In the genomic region with DNA sequence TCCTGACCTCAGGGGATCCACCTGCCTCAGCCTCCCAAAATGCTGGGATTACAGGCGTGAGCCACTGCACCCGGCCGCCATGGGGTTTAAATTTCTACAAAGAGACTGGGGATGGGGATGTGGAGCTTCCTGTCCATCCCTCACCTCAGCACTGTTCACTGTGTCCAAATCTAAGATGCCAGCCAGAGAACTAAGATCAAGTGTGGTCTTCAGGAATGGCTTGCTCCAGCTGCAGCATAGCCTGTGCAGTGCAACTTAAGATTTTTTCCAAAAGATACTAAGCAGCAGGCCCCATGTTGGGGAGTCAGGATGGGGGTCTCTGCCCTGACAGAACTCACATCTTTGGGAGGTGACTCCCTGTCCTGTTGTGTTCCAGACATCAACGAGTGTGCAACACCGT, we compare ENCODE assay signal across 16 cellular contexts.
"Had no signal": no experiment of that assay in that cellular context is flagged by ENCODE, and none has a peak within 500 bp of the region (broad histone marks: within the 10 kb centered on the region; RNA-seq: fewer than 3 reads in every experiment).

No MANE protein-coding gene starts in this region.

- H3K4me3 ChIP-seq: ascending aorta, lung, psoas muscle, spleen, suprapubic skin had no signal

- H3K9me3 Mint-ChIP-seq: activated T-cell treated with anti-CD3 and anti-CD28 coated beads, Interleukin-2, amount 50 U/mL, for 4 hours; naive B cell; type B pancreatic cell had no signal

- H3K27me3 ChIP-seq: ascending aorta, foreskin keratinocyte, spleen, suprapubic skin had no signal

- H3K27me3 Mint-ChIP-seq: naive B cell, type B pancreatic cell had no signal

- H3K4me3 Mint-ChIP-seq: activated T-cell treated with anti-CD3 and anti-CD28 coated beads, Interleukin-2, amount 50 U/mL, for 4 hours; type B pancreatic cell had no signal

- DNase-seq: activated T-cell treated with anti-CD3 and anti-CD28 coated beads, Interleukin-2, amount 50 U/mL, for 4 hours; foreskin keratinocyte; left colon; naive B cell; psoas muscle; SHP77; spleen; stimulated activated CD4-positive, alpha-beta T cell treated with anti-CD3 and anti-CD28 coated beads, Interleukin-2, amount 100 ng/mL, for 24 hours; stimulated activated naive CD4-positive, alpha-beta T cell; T-helper 2 cell had no signal

- H3K27ac ChIP-seq: foreskin keratinocyte, psoas muscle, suprapubic skin had no signal

- H3K4me1 ChIP-seq: foreskin keratinocyte, psoas muscle, suprapubic skin had no signal

- ATAC-seq: activated CD4-positive, CD25-positive, alpha-beta regulatory T cell treated with anti-CD3 and anti-CD28 coated beads, Interleukin-2, amount 50 U/mL, for 24 hours; activated T-cell treated with anti-CD3 and anti-CD28 coated beads, Interleukin-2, amount 50 U/mL, for 4 hours; foreskin keratinocyte; left colon; psoas muscle; sciatic nerve had no signal

- H3K36me3 Mint-ChIP-seq: type B pancreatic cell had no signal

- H3K9me3 ChIP-seq: ascending aorta, psoas muscle, spleen, suprapubic skin had no signal

- H3K27ac Mint-ChIP-seq: type B pancreatic cell had no signal
